In genomic region chr12:128969480-128970055, GRCh38 we compare ENCODE assay signal across 8 cellular contexts.
DNase-seq lines count a peak whose midpoint lies in the region; ATAC-seq and TF ChIP-seq lines count a peak whose summit lies in the region.

No MANE protein-coding gene starts in this region.

- no peak for TF ChIP-seq EP300 in ovary (IDR thresholded peaks at IDR 0.05)

- peaks cover 20% of the 10 kb centered on the region for H3K27me3 Mint-ChIP-seq in endothelial cell (ENCODE audit: unreplicated experiment)

- H3K9me3 Mint-ChIP-seq in endothelial cell (ENCODE audit: unreplicated experiment), result peaks cover 16% of the 10 kb centered on the region

- TF ChIP-seq POLR2A in ovary (IDR thresholded peaks at IDR 0.05), result no peak

- no peak overlapping the region for H3K27ac Mint-ChIP-seq in endothelial cell (ENCODE audit: unreplicated experiment)

- H3K36me3 ChIP-seq in GM06990 (ENCODE audit: control insufficient read depth, insufficient read depth, low read length) (no peaks in the 10 kb centered on the region), OCI-LY7 (ENCODE audit: insufficient read depth, low read length) (no peaks in the 10 kb centered on the region), ovary (no peaks in the 10 kb centered on the region)

- DNase-seq in GM06990 (ENCODE audit: extremely low read depth, insufficient read length) (peak; percentile 47), OCI-LY7 (ENCODE audit: low spot score) (peak; percentile 52), endothelial cell (ENCODE audit: low spot score) (peak; percentile 29), pons (ENCODE audit: low spot score) (peak; percentile 11), ovary (no peak), NCI-H446 (lab: John Stamatoyannopoulos, UW) (no peak)

- ATAC-seq in GM19467 (IDR thresholded peaks at IDR 0.05; ENCODE audit: unreplicated experiment) (peak; percentile 82), HG03565 (IDR thresholded peaks at IDR 0.05; ENCODE audit: unreplicated experiment) (peak; percentile 86)

- no peak overlapping the region for H3K4me3 Mint-ChIP-seq in endothelial cell (ENCODE audit: unreplicated experiment)

- CTCF ChIA-PET in OCI-LY7 (lab: Charles Lee; ENCODE audit: unreplicated experiment), result no interaction called here

- WGBS in ovary, 3 donors, result 0 to 1% (median 1%) methylated on average over 15 to 18 of the region's 18 CpGs

- H3K9me3 ChIP-seq in OCI-LY7 (ENCODE audit: low read length) (no peaks in the 10 kb centered on the region), ovary (no peaks in the 10 kb centered on the region)

- H3K4me1 ChIP-seq in OCI-LY7 (ENCODE audit: insufficient read depth, low read length, poor library complexity, severe bottlenecking) (peaks cover 4% of the 10 kb centered on the region), ovary (ENCODE audit: insufficient read depth) (no peaks in the 10 kb centered on the region)

- H4K20me1 ChIP-seq in OCI-LY7 (ENCODE audit: insufficient read depth, low read length), result no peaks in the 10 kb centered on the region

- H2AFZ ChIP-seq in OCI-LY7 (ENCODE audit: low read length), result no peak overlapping the region

- H3K27ac ChIP-seq in OCI-LY7 (ENCODE audit: low read depth, low read length, poor library complexity, severe bottlenecking), result no peak overlapping the region
- no peak overlapping the region for H3K27ac ChIP-seq in ovary

- POLR2A ChIA-PET in OCI-LY7 (lab: Charles Lee), result no interaction called here

- no peaks in the 10 kb centered on the region for H3K4me1 Mint-ChIP-seq in endothelial cell (ENCODE audit: unreplicated experiment)

- TF ChIP-seq CTCF in GM06990 (IDR thresholded peaks at IDR 0.05; ENCODE audit: insufficient read depth, low read length, poor library complexity, severe bottlenecking) (peak; percentile 74), OCI-LY7 (conservative IDR thresholded peaks at IDR 0.05; ENCODE audit: low read length) (peak; percentile 75), endothelial cell (IDR thresholded peaks at IDR 0.05; ENCODE audit: unreplicated experiment) (no peak), ovary (IDR thresholded peaks at IDR 0.05) (no peak)

- H3K27me3 ChIP-seq in GM06990 (replicated peaks; ENCODE audit: control insufficient read depth, insufficient read depth, low read length) (no peaks in the 10 kb centered on the region), ovary (no peaks in the 10 kb centered on the region)

- H3K4me3 ChIP-seq in GM06990 (replicated peaks; ENCODE audit: low read depth, low read length) (no peak overlapping the region), OCI-LY7 (ENCODE audit: low read depth, low read length, poor library complexity, severe bottlenecking) (no peak overlapping the region), ovary (no peak overlapping the region)

- no peaks in the 10 kb centered on the region for H3K9me2 ChIP-seq in OCI-LY7 (ENCODE audit: insufficient read depth, low read length)

- peaks cover 10% of the 10 kb centered on the region for H3K36me3 Mint-ChIP-seq in endothelial cell (ENCODE audit: low read depth, unreplicated experiment)

- intact Hi-C loops in OCI-LY7 (cut with micrococcal nuclease; ENCODE audit: unreplicated experiment), result loop anchor here (5.0 kb wide), 2 partner anchors 943 to 1043 kb away; no protein-coding TSS in a partner anchor
- intact Hi-C loops in ovary (cut with DNase I), result no loop called here

- no peak overlapping the region for H3K4me2 ChIP-seq in OCI-LY7 (ENCODE audit: low read length)

- BruUV-seq in OCI-LY7 (replicated peaks; lab: Mats Ljungman, UMichigan), result no TSS peak

- H3K79me2 ChIP-seq in OCI-LY7 (ENCODE audit: insufficient read depth, low read depth, low read length), result no peaks in the 10 kb centered on the region

Comparison
In these comparisons a context has a peak if more than half of its experiments do, and no peak if none do; other contexts are left out.
1. DNase-seq: peak in GM06990 (single experiment), OCI-LY7 (single experiment), endothelial cell (single experiment) and pons (single experiment); none in ovary (0 of 5) and NCI-H446 (0 of 2).
2. CTCF ChIP-seq: peak in GM06990 (single experiment) and OCI-LY7 (single experiment); none in endothelial cell (single experiment) and ovary (0 of 3).